In the genomic region with DNA sequence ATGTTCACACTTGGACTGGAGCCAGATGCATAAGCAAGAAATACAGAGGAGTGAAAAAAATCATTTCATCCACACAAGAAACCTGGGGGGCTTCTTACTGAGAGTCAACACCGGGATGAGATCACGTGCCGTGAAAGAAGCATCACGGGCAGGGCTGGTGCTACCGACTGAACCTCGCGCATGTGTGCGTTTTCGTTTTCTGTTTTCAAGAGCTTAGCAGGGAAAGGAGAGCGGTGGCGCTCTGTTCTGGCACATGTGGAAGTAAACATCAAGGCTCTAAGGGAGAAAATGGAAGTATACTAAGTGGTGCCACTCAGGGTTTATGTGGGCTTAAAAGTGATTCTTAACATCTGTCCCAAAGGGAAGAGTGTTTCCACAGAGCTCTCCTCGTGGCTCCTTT, we compare ENCODE assay signal across 14 cellular contexts. TPM values are rescaled to one million over a fixed set of nuclear protein-coding genes. Genes with fewer than 3 reads are reported as not detected.
A peak's percentile ranks its signal among the peaks of the same experiment; 100 is the strongest.
DNase-seq lines count a peak whose midpoint lies in the region; ATAC-seq and TF ChIP-seq lines count a peak whose summit lies in the region.
"Had no signal": no experiment of that assay in that cellular context is flagged by ENCODE, and none has a peak within 500 bp of the region (broad histone marks: within the 10 kb centered on the region; RNA-seq: fewer than 3 reads in every experiment).

No MANE protein-coding gene starts in this region.

- peak overlapping the region in 7 of 10 donors; percentile 8 to 90 (median 41) for H3K27ac Mint-ChIP-seq in naive thymus-derived CD8-positive, alpha-beta T cell

- no peaks in the 10 kb centered on the region for H3K9me3 Mint-ChIP-seq in naive thymus-derived CD8-positive, alpha-beta T cell
- H3K9me3 Mint-ChIP-seq: H9, T-cell had no signal

- H3K4me1 Mint-ChIP-seq in naive thymus-derived CD8-positive, alpha-beta T cell = peaks cover 49 to 89% (median 69%) of the 10 kb centered on the region in 4 donors

- H3K36me3 Mint-ChIP-seq in naive thymus-derived CD8-positive, alpha-beta T cell = peaks cover 0 to 20% (median 12%) of the 10 kb centered on the region in 3 donors

- H3K4me3 Mint-ChIP-seq in naive thymus-derived CD8-positive, alpha-beta T cell = no peak overlapping the region
- H3K4me3 Mint-ChIP-seq: H9, T-cell had no signal

- TF ChIP-seq CTCF in GM20000 (IDR thresholded peaks at IDR 0.05; ENCODE audit: extremely low read depth, missing control alignments) = no peak

- H3K27ac ChIP-seq in caudate nucleus (ENCODE audit: low read depth, low read length) = peak overlapping the region; percentile 85
- peak overlapping the region; percentile 49 for H3K27ac ChIP-seq in temporal lobe (ENCODE audit: low read depth, low read length)

- DNase-seq in MV-4-11 (lab: John Stamatoyannopoulos, UW) (peak; percentile 0), caudate nucleus (lab: John Stamatoyannopoulos, UW) (no peak), GM20000 (ENCODE audit: low spot score) (no peak), kidney tubule cell (ENCODE audit: low spot score) (no peak)
- no peak for DNase-seq in naive thymus-derived CD8-positive, alpha-beta T cell
- DNase-seq in activated CD4-positive, alpha-beta T cell treated with anti-CD3 and anti-CD28 coated beads for 4 hours = no peak
- DNase-seq: activated CD8-positive, alpha-beta memory T cell treated with anti-CD3 and anti-CD28 coated beads for 24 hours; effector CD4-positive, alpha-beta T cell; H9; left colon; NCI-H146; RPMI8226; T-cell had no signal

- ATAC-seq in naive thymus-derived CD8-positive, alpha-beta T cell = no peak
- ATAC-seq: left colon, T-cell had no signal

- H3K27me3 Mint-ChIP-seq in naive thymus-derived CD8-positive, alpha-beta T cell = no peaks in the 10 kb centered on the region
- H3K27me3 Mint-ChIP-seq: T-cell had no signal

- POLR2A ChIA-PET in naive thymus-derived CD8-positive, alpha-beta T cell (lab: Charles Lee) = no interaction called here

RNA-seq across cellular contexts. Expression of a gene that starts 55.9 kb away (rescaled TPM):
- total RNA-seq in naive thymus-derived CD8-positive, alpha-beta T cell = 10 to 100 TPM; 28.9 to 31.3 TPM
- polyA plus RNA-seq in naive thymus-derived CD8-positive, alpha-beta T cell = 10 to 100 TPM; 19.3 to 25.7 (median 20.5) TPM
- 69.3 TPM for total RNA-seq in temporal lobe
